In genomic region chr9:129394920-129395279, GRCh38 we compare ENCODE assay signal across 18 cellular contexts.
"Had no signal": no experiment of that assay in that cellular context is flagged by ENCODE, and none has a peak within 500 bp of the region (broad histone marks: within the 10 kb centered on the region; RNA-seq: fewer than 3 reads in every experiment).

No MANE protein-coding gene starts in this region.

- H3K9me3 ChIP-seq: MG63, SJCRH30 had no signal

- H3K27me3 Mint-ChIP-seq: activated naive CD8-positive, alpha-beta T cell treated with anti-CD3 and anti-CD28 coated beads for 36 hours; activated T-helper 17 cell treated with anti-CD3 and anti-CD28 coated beads, Interleukin-2, amount 50 U/mL, for 72 hours had no signal

- DNase-seq: activated CD4-positive, alpha-beta T cell treated with anti-CD3 and anti-CD28 coated beads, Interleukin-2, amount 10 ng/mL, durations not matched to agents 24 days and 14 days; activated CD4-positive, alpha-beta T cell treated with anti-CD3 and anti-CD28 coated beads, Interleukin-2, amount 50 U/mL, for 48 hours; activated CD4-positive, CD25-positive, alpha-beta regulatory T cell treated with anti-CD3 and anti-CD28 coated beads, Interleukin-2, amount 50 U/mL, for 72 hours; activated gamma-delta T cell; activated naive CD4-positive, alpha-beta T cell treated with anti-CD3 and anti-CD28 coated beads, Interleukin-2, amount 10 ng/mL, durations not matched to agents 7 days and 5 days; activated naive CD8-positive, alpha-beta T cell treated with anti-CD3 and anti-CD28 coated beads for 36 hours; activated T-cell treated with anti-CD3 and anti-CD28 coated beads, Interleukin-2, amount 50 U/mL, for 48 hours; MG63; MV-4-11; NCI-H2081; NK-92 treated with Interleukin-12 subunit alpha and Interleukin-12 subunit beta, amount 100 ng/mL, for 24 hours; OCI-M1; Right ventricle myocardium superior; SJCRH30 had no signal

- H3K9me3 Mint-ChIP-seq: activated CD4-positive, alpha-beta T cell treated with anti-CD3 and anti-CD28 coated beads, Interleukin-2, amount 10 ng/mL, durations not matched to agents 24 days and 14 days; activated naive CD4-positive, alpha-beta T cell treated with anti-CD3 and anti-CD28 coated beads, Interleukin-2, amount 10 ng/mL, durations not matched to agents 7 days and 5 days; activated naive CD8-positive, alpha-beta T cell treated with anti-CD3 and anti-CD28 coated beads for 36 hours; activated T-helper 17 cell treated with anti-CD3 and anti-CD28 coated beads, Interleukin-2, amount 50 U/mL, for 72 hours; T-helper 1 cell treated with Interleukin-12 subunit alpha and Interleukin-12 subunit beta and Interleukin-4 antibody, amounts not matched to agents 30 μg/mL and 1 μg/mL, for 36 hours; WTC11 had no signal

- H3K27ac Mint-ChIP-seq: activated CD4-positive, alpha-beta T cell treated with anti-CD3 and anti-CD28 coated beads, Interleukin-2, amount 10 ng/mL, durations not matched to agents 24 days and 14 days; activated naive CD4-positive, alpha-beta T cell treated with anti-CD3 and anti-CD28 coated beads, Interleukin-2, amount 10 ng/mL, durations not matched to agents 7 days and 5 days; activated naive CD8-positive, alpha-beta T cell treated with anti-CD3 and anti-CD28 coated beads for 36 hours; activated T-helper 17 cell treated with anti-CD3 and anti-CD28 coated beads, Interleukin-2, amount 50 U/mL, for 72 hours; T-helper 1 cell treated with Interleukin-12 subunit alpha and Interleukin-12 subunit beta and Interleukin-4 antibody, amounts not matched to agents 30 μg/mL and 1 μg/mL, for 36 hours; WTC11 had no signal

- H3K4me1 Mint-ChIP-seq: activated CD4-positive, alpha-beta T cell treated with anti-CD3 and anti-CD28 coated beads, Interleukin-2, amount 10 ng/mL, durations not matched to agents 24 days and 14 days; activated naive CD4-positive, alpha-beta T cell treated with anti-CD3 and anti-CD28 coated beads, Interleukin-2, amount 10 ng/mL, durations not matched to agents 7 days and 5 days; activated naive CD8-positive, alpha-beta T cell treated with anti-CD3 and anti-CD28 coated beads for 36 hours; activated T-helper 17 cell treated with anti-CD3 and anti-CD28 coated beads, Interleukin-2, amount 50 U/mL, for 72 hours had no signal

- H3K36me3 ChIP-seq: MG63, SJCRH30 had no signal

- H3K4me3 Mint-ChIP-seq: activated CD4-positive, alpha-beta T cell treated with anti-CD3 and anti-CD28 coated beads, Interleukin-2, amount 10 ng/mL, durations not matched to agents 24 days and 14 days; activated naive CD4-positive, alpha-beta T cell treated with anti-CD3 and anti-CD28 coated beads, Interleukin-2, amount 10 ng/mL, durations not matched to agents 7 days and 5 days; activated naive CD8-positive, alpha-beta T cell treated with anti-CD3 and anti-CD28 coated beads for 36 hours; activated T-helper 17 cell treated with anti-CD3 and anti-CD28 coated beads, Interleukin-2, amount 50 U/mL, for 72 hours; T-helper 1 cell treated with Interleukin-12 subunit alpha and Interleukin-12 subunit beta and Interleukin-4 antibody, amounts not matched to agents 30 μg/mL and 1 μg/mL, for 36 hours; WTC11 had no signal

- H3K36me3 Mint-ChIP-seq: activated naive CD4-positive, alpha-beta T cell treated with anti-CD3 and anti-CD28 coated beads, Interleukin-2, amount 10 ng/mL, durations not matched to agents 7 days and 5 days; activated naive CD8-positive, alpha-beta T cell treated with anti-CD3 and anti-CD28 coated beads for 36 hours; WTC11 had no signal

- H3K4me3 ChIP-seq: MG63, SJCRH30 had no signal

- H3K4me1 ChIP-seq: SJCRH30 had no signal

- H3K27ac ChIP-seq: RWPE1, SJCRH30 had no signal

- H3K27me3 ChIP-seq: MG63 had no signal
